Comparison of ENCODE assay signal across 19 cellular contexts in the genomic region with DNA sequence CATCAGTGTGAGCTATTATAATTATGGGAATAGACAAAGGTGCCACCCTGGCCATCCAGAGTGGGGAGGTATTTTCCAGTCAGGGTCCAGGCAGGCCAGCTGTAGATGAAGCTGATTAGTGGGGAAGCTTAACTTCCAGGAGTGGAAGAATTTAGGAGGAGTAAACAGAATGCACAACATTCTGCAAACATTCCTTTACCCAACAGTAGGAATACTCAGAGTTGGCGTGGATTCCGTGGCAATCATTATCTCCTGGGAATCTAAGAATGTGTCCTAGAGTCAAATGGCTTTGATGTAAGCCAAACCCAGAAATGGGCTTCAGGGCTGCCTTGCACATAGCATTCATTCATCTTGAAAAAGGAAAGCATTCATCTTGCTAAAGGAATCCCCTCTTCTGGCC. TPM values are rescaled to one million over a fixed set of nuclear protein-coding genes. Genes with fewer than 3 reads are reported as not detected.
"Had no signal": no experiment of that assay in that cellular context is flagged by ENCODE, and none has a peak within 500 bp of the region (broad histone marks: within the 10 kb centered on the region; RNA-seq: fewer than 3 reads in every experiment).

No MANE protein-coding gene starts in this region.

RNA-seq across cellular contexts. Expression of gene PSG2, which starts 23.0 kb away (rescaled TPM):
- total RNA-seq: activated CD4-positive, alpha-beta memory T cell treated with anti-CD3 and anti-CD28 coated beads for 36 hours; activated CD4-positive, alpha-beta T cell treated with anti-CD3 and anti-CD28 coated beads for 36 hours; activated CD4-positive, alpha-beta T cell treated with anti-CD3 and anti-CD28 coated beads, Interleukin-2, amount 10 ng/mL, durations not matched to agents 24 days and 14 days; activated CD8-positive, alpha-beta memory T cell treated with anti-CD3 and anti-CD28 coated beads for 36 hours; activated CD8-positive, alpha-beta memory T cell treated with anti-CD3 and anti-CD28 coated beads, Interleukin-2, amount 10 ng/mL, durations not matched to agents 7 days and 5 days; activated CD8-positive, alpha-beta T cell treated with anti-CD3 and anti-CD28 coated beads, Interleukin-2, amount 10 ng/mL, durations not matched to agents 7 days and 5 days; activated naive CD4-positive, alpha-beta T cell treated with anti-CD3 and anti-CD28 coated beads for 36 hours; activated naive CD8-positive, alpha-beta T cell treated with anti-CD3 and anti-CD28 coated beads for 36 hours; activated T-helper 1 cell treated with anti-CD3 and anti-CD28 coated beads, Interleukin-12 subunit alpha, Interleukin-12 subunit beta, Interleukin-2, Interleukin-4 antibody, amounts not matched to agents 30 ng/mL and 10 ng/mL and 1 ng/mL, durations not matched to agents 14 hours and 24 hours and 36 hours; activated T-helper 2 cell treated with anti-CD3 and anti-CD28 coated beads, Interferon-gamma antibody, Interleukin-2, Interleukin-4, amounts not matched to agents 10 μg/mL and 5 μg/mL and 100 μg/mL, durations not matched to agents 14 hours and 24 hours and 36 hours; adrenal gland; aorta; body of pancreas; chondrocyte; dermis blood vessel endothelial cell; esophagus squamous epithelium; foreskin keratinocyte; gastrocnemius medialis; heart left ventricle had no signal

RNA-seq across cellular contexts. Expression of gene PSG11, which starts 33.2 kb away (rescaled TPM):
- total RNA-seq: activated CD4-positive, alpha-beta memory T cell treated with anti-CD3 and anti-CD28 coated beads for 36 hours; activated CD4-positive, alpha-beta T cell treated with anti-CD3 and anti-CD28 coated beads for 36 hours; activated CD4-positive, alpha-beta T cell treated with anti-CD3 and anti-CD28 coated beads, Interleukin-2, amount 10 ng/mL, durations not matched to agents 24 days and 14 days; activated CD8-positive, alpha-beta memory T cell treated with anti-CD3 and anti-CD28 coated beads for 36 hours; activated CD8-positive, alpha-beta memory T cell treated with anti-CD3 and anti-CD28 coated beads, Interleukin-2, amount 10 ng/mL, durations not matched to agents 7 days and 5 days; activated CD8-positive, alpha-beta T cell treated with anti-CD3 and anti-CD28 coated beads, Interleukin-2, amount 10 ng/mL, durations not matched to agents 7 days and 5 days; activated naive CD4-positive, alpha-beta T cell treated with anti-CD3 and anti-CD28 coated beads for 36 hours; activated naive CD8-positive, alpha-beta T cell treated with anti-CD3 and anti-CD28 coated beads for 36 hours; activated T-helper 1 cell treated with anti-CD3 and anti-CD28 coated beads, Interleukin-12 subunit alpha, Interleukin-12 subunit beta, Interleukin-2, Interleukin-4 antibody, amounts not matched to agents 30 ng/mL and 10 ng/mL and 1 ng/mL, durations not matched to agents 14 hours and 24 hours and 36 hours; activated T-helper 2 cell treated with anti-CD3 and anti-CD28 coated beads, Interferon-gamma antibody, Interleukin-2, Interleukin-4, amounts not matched to agents 10 μg/mL and 5 μg/mL and 100 μg/mL, durations not matched to agents 14 hours and 24 hours and 36 hours; adrenal gland; aorta; body of pancreas; chondrocyte; dermis blood vessel endothelial cell; esophagus squamous epithelium; foreskin keratinocyte; gastrocnemius medialis; heart left ventricle had no signal
